11 cellular contexts compared by ENCODE assay signal in the genomic region with DNA sequence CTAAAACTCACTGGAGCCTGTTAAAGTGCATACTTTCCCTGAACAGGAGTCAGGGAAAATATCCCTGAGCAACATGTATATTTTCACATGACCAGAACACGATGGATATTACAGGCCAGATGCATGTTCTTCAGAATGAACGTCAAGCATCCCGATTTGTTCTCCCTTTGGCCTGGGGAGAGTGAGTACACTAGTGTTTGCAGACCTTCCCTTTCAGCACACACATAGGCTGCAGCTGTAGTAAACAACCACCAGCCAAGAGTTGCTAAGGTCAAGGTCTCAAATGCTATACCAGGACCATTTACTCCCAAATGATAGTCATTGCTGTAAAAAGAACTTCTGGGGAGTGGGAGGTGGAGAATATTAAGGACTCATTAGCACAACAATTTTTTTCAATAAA. TPM values are rescaled to one million over a fixed set of nuclear protein-coding genes. Genes with fewer than 3 reads are reported as not detected.
DNase-seq lines count a peak whose midpoint lies in the region; ATAC-seq and TF ChIP-seq lines count a peak whose summit lies in the region.
"Had no signal": no experiment of that assay in that cellular context is flagged by ENCODE, and none has a peak within 500 bp of the region (broad histone marks: within the 10 kb centered on the region; RNA-seq: fewer than 3 reads in every experiment).

No MANE protein-coding gene starts in this region.

- no peaks in the 10 kb centered on the region for H3K9me3 Mint-ChIP-seq in activated T-cell treated with anti-CD3 and anti-CD28 coated beads, Interleukin-2, amount 50 U/mL, for 24 hours
- no peaks in the 10 kb centered on the region for H3K9me3 Mint-ChIP-seq in activated CD8-positive, alpha-beta T cell treated with anti-CD3 and anti-CD28 coated beads for 36 hours
- H3K9me3 Mint-ChIP-seq in chondrocyte (ENCODE audit: low read depth) = no peaks in the 10 kb centered on the region

- TF ChIP-seq RAD21 in liver (IDR thresholded peaks at IDR 0.05) = peak; percentile 55 to 74

- POLR2A ChIA-PET in activated CD8-positive, alpha-beta T cell treated with anti-CD3 and anti-CD28 coated beads for 36 hours (lab: Charles Lee) = interaction anchor here (1.1 to 2.7 kb wide), 2 partner anchors 35 to 145 kb away, joined by 3 to 7 read pairs; no protein-coding TSS in a partner anchor

- ATAC-seq in activated CD8-positive, alpha-beta T cell treated with anti-CD3 and anti-CD28 coated beads for 36 hours = no peak
- no peak for ATAC-seq in GM21723 (IDR thresholded peaks at IDR 0.05; ENCODE audit: unreplicated experiment)
- ATAC-seq in GM21423 (IDR thresholded peaks at IDR 0.05; ENCODE audit: unreplicated experiment) = no peak
- ATAC-seq: Panc1 had no signal

- H3K27ac ChIP-seq in liver (ENCODE audit: low read depth in 1 of 2, low read length in 2 of 2) (peak overlapping the region in 1 of 2 donors; percentile 2), stomach (peak overlapping the region in 4 of 5 donors; percentile 15 to 96 (median 95))

- H3K9me3 ChIP-seq in liver (ENCODE audit: control insufficient read depth in 4 of 4, low read length in 3 of 4) (no peaks in the 10 kb centered on the region), stomach (no peaks in the 10 kb centered on the region)
- H3K9me3 ChIP-seq: uterus had no signal

- peaks cover 15% of the 10 kb centered on the region for H3K36me3 Mint-ChIP-seq in activated T-cell treated with anti-CD3 and anti-CD28 coated beads, Interleukin-2, amount 50 U/mL, for 24 hours (ENCODE audit: low read depth)
- peaks cover 2% of the 10 kb centered on the region for H3K36me3 Mint-ChIP-seq in activated CD8-positive, alpha-beta T cell treated with anti-CD3 and anti-CD28 coated beads for 36 hours (ENCODE audit: low read depth)
- H3K36me3 Mint-ChIP-seq in chondrocyte (ENCODE audit: low read depth) = no peaks in the 10 kb centered on the region

- TF ChIP-seq EP300 in stomach (IDR thresholded peaks at IDR 0.05) = no peak

- H3K4me1 ChIP-seq in liver (ENCODE audit: control insufficient read depth in 4 of 4, insufficient read depth in 4 of 4, low read length in 3 of 4) (peaks cover 10 to 50% (median 40%) of the 10 kb centered on the region in 4 donors), stomach (peaks cover 16 to 59% (median 43%) of the 10 kb centered on the region in 4 donors)
- H3K4me1 ChIP-seq: uterus had no signal

- H3K4me1 Mint-ChIP-seq in activated T-cell treated with anti-CD3 and anti-CD28 coated beads, Interleukin-2, amount 50 U/mL, for 24 hours (ENCODE audit: low read depth) = peaks cover 59% of the 10 kb centered on the region
- H3K4me1 Mint-ChIP-seq in activated CD8-positive, alpha-beta T cell treated with anti-CD3 and anti-CD28 coated beads for 36 hours (ENCODE audit: low read depth) = peaks cover 51% of the 10 kb centered on the region
- peaks cover 51% of the 10 kb centered on the region for H3K4me1 Mint-ChIP-seq in chondrocyte (ENCODE audit: low read depth)

- no peak for TF ChIP-seq POLR2A in stomach (IDR thresholded peaks at IDR 0.05)

- peak overlapping the region; percentile 99 for H3K4me3 Mint-ChIP-seq in activated T-cell treated with anti-CD3 and anti-CD28 coated beads, Interleukin-2, amount 50 U/mL, for 24 hours
- H3K4me3 Mint-ChIP-seq in activated CD8-positive, alpha-beta T cell treated with anti-CD3 and anti-CD28 coated beads for 36 hours = peak overlapping the region; percentile 91
- H3K4me3 Mint-ChIP-seq in chondrocyte (ENCODE audit: unreplicated experiment) = no peak overlapping the region

- no peak for TF ChIP-seq CTCF in activated CD8-positive, alpha-beta T cell treated with anti-CD3 and anti-CD28 coated beads for 36 hours (IDR thresholded peaks at IDR 0.05)
- TF ChIP-seq CTCF in liver (IDR thresholded peaks at IDR 0.05; ENCODE audit: low read depth, low read length, missing input control) (no peak), stomach (IDR thresholded peaks at IDR 0.05) (no peak), chondrocyte (IDR thresholded peaks at IDR 0.05) (no peak)

- intact Hi-C loops in activated CD8-positive, alpha-beta T cell treated with anti-CD3 and anti-CD28 coated beads for 36 hours (cut with micrococcal nuclease) = loop anchor here (5.0 to 10.0 kb wide), 8 partner anchors 39 to 1194 kb away; no protein-coding TSS in a partner anchor
- intact Hi-C loops in stomach (cut with DNase I; ENCODE audit: low total_unique reads) = no loop called here

- H3K36me3 ChIP-seq in liver (ENCODE audit: control insufficient read depth in 4 of 4, insufficient read depth in 3 of 4, low read depth in 1 of 4, low read length in 3 of 4) (no peaks in the 10 kb centered on the region), stomach (no peaks in the 10 kb centered on the region)
- H3K36me3 ChIP-seq: uterus had no signal

- H3K27ac Mint-ChIP-seq in activated T-cell treated with anti-CD3 and anti-CD28 coated beads, Interleukin-2, amount 50 U/mL, for 24 hours = peak overlapping the region; percentile 87
- H3K27ac Mint-ChIP-seq in activated CD8-positive, alpha-beta T cell treated with anti-CD3 and anti-CD28 coated beads for 36 hours = peak overlapping the region; percentile 94
- H3K27ac Mint-ChIP-seq in chondrocyte (ENCODE audit: unreplicated experiment) = no peak overlapping the region

- 16% methylated on average over 3 of the region's 3 CpGs for WGBS in liver
- WGBS in stomach, 5 donors = 29 to 59% (median 36%) methylated on average over 3 of the region's 3 CpGs

- H3K9ac ChIP-seq in liver (ENCODE audit: low read depth in 1 of 2, low read length in 2 of 2) = peak overlapping the region in 1 of 2 donors; percentile 36

- no peaks in the 10 kb centered on the region for H3K27me3 Mint-ChIP-seq in activated T-cell treated with anti-CD3 and anti-CD28 coated beads, Interleukin-2, amount 50 U/mL, for 24 hours
- no peaks in the 10 kb centered on the region for H3K27me3 Mint-ChIP-seq in activated CD8-positive, alpha-beta T cell treated with anti-CD3 and anti-CD28 coated beads for 36 hours
- no peaks in the 10 kb centered on the region for H3K27me3 Mint-ChIP-seq in chondrocyte (ENCODE audit: low read depth)

- DNase-seq in activated T-cell treated with anti-CD3 and anti-CD28 coated beads, Interleukin-2, amount 50 U/mL, for 24 hours = no peak
- DNase-seq in activated T-cell treated with anti-CD3 and anti-CD28 coated beads for 4 hours (no peak), stomach (no peak), chondrocyte (ENCODE audit: low spot score) (no peak)
- DNase-seq in activated CD8-positive, alpha-beta T cell treated with anti-CD3 and anti-CD28 coated beads for 36 hours = no peak
- DNase-seq: NCI-H187, uterus had no signal

- H3K27me3 ChIP-seq in liver (ENCODE audit: control insufficient read depth in 4 of 4, insufficient read depth in 4 of 4, low read length in 3 of 4) = no peaks in the 10 kb centered on the region
- peaks cover 0 to 11% (median 0%) of the 10 kb centered on the region in 3 donors for H3K27me3 ChIP-seq in stomach
- H3K27me3 ChIP-seq: uterus had no signal

- CTCF ChIA-PET in activated CD8-positive, alpha-beta T cell treated with anti-CD3 and anti-CD28 coated beads for 36 hours (lab: Charles Lee) = interaction anchor here (0.9 to 2.4 kb wide), 4 partner anchors 11 to 156 kb away, joined by 3 to 22 read pairs (median 6); no protein-coding TSS in a partner anchor

- H3K4me3 ChIP-seq in liver (ENCODE audit: low read depth in 1 of 3, low read length in 3 of 3) (no peak overlapping the region), stomach (no peak overlapping the region)

TF ChIP-seq in liver, 16 proteins besides CTCF, POLR2A, EP300 and RAD21 (continues in another document):
- TF ChIP-seq HNF4G (IDR thresholded peaks at IDR 0.05) (peak; percentile 68), TAF1 (conservative IDR thresholded peaks at IDR 0.05) (no peak)
- TF ChIP-seq, protein P1, sequence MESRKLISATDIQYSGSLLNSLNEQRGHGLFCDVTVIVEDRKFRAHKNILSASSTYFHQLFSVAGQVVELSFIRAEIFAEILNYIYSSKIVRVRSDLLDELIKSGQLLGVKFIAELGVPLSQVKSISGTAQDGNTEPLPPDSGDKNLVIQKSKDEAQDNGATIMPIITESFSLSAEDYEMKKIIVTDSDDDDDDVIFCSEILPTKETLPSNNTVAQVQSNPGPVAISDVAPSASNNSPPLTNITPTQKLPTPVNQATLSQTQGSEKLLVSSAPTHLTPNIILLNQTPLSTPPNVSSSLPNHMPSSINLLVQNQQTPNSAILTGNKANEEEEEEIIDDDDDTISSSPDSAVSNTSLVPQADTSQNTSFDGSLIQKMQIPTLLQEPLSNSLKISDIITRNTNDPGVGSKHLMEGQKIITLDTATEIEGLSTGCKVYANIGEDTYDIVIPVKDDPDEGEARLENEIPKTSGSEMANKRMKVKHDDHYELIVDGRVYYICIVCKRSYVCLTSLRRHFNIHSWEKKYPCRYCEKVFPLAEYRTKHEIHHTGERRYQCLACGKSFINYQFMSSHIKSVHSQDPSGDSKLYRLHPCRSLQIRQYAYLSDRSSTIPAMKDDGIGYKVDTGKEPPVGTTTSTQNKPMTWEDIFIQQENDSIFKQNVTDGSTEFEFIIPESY (IDR thresholded peaks at IDR 0.05) = peak; percentile 36

RNA-seq across cellular contexts. Expression of a gene that starts 3.0 kb away (rescaled TPM):
- total RNA-seq in activated CD8-positive, alpha-beta T cell treated with anti-CD3 and anti-CD28 coated beads for 36 hours = 10 to 100 TPM; 17.1 to 19.6 TPM
- 10 to 100 TPM in 1 of 2 donors, 1 to 10 TPM in 1; 8.7 to 15.9 TPM for total RNA-seq in liver
- 10 to 100 TPM in 1 of 2 donors, 1 to 10 TPM in 1; 2.4 to 14.0 TPM for polyA plus RNA-seq in liver
- 10 to 100 TPM in 1 of 5 donors, 1 to 10 TPM in 4; 3.2 to 24.6 (median 9.3) TPM for total RNA-seq in stomach
- polyA plus RNA-seq in stomach = 1 to 10 TPM in 2 of 3 donors, under 1 TPM in 1; 0.73 to 1.2 (median 1.1) TPM
- total RNA-seq in chondrocyte = 25.2 to 29.0 TPM (median 28.4 TPM) in 3 replicates
